ENCODE assay signal across 11 cellular contexts in the genomic region with DNA sequence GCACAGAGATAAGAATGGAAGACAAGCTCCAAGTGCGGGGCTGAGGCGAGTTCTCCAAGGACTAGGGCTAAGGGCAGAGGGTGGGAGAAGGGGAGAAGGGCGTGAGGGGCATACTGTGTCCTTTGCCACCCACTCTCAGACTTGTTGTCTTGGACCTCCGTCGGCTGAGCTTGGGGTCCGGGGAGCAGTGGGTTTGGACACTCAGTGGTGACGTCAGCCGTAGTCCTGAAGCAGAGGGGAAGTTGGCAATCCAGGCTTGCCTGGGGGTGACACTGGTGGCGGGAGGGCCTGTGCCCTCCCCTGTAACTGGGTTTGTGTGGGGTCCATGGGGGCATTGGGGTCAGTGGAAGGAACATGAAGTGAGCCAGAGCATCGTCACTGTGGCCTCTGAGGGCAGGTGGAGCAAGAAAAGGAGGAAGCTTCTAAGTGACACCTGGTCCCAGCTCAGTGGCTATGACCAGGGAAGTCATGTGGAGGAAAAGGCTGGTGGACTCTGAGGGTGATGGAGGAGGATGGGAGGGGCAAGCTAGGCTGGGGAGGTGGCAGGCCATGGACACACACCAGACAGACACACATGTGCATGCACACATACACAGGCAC. TPM values are rescaled to one million over a fixed set of nuclear protein-coding genes. Genes with fewer than 3 reads are reported as not detected.
A peak's percentile ranks its signal among the peaks of the same experiment; 100 is the strongest.
DNase-seq lines count a peak whose midpoint lies in the region; ATAC-seq and TF ChIP-seq lines count a peak whose summit lies in the region.
"Had no signal": no experiment of that assay in that cellular context is flagged by ENCODE, and none has a peak within 500 bp of the region (broad histone marks: within the 10 kb centered on the region; RNA-seq: fewer than 3 reads in every experiment).

No MANE protein-coding gene starts in this region.

- no peak for TF ChIP-seq EP300 in SK-N-SH (IDR thresholded peaks at IDR 0.05; ENCODE audit: borderline replicate concordance in 1 of 2, low read depth in 1 of 2, low read length in 1 of 2)

- ATAC-seq in SK-N-SH treated with all-trans-retinoic acid at 6 μM for 48 hours (no peak), HG02981 (IDR thresholded peaks at IDR 0.05; ENCODE audit: unreplicated experiment) (no peak), GM18505 (IDR thresholded peaks at IDR 0.05; ENCODE audit: unreplicated experiment) (no peak)

- DNase-seq in SK-N-SH (no peak), SJSA1 (ENCODE audit: low read depth in 1 of 2, low spot score in 2 of 2) (no peak), esophagus squamous epithelium (lab: John Stamatoyannopoulos, UW) (no peak), H7 (no peak)
- DNase-seq: NCI-H2081 treated with DMSO at 0.1 percent for 48 hours had no signal

- H3K36me3 ChIP-seq in SK-N-SH (replicated peaks in 1 of 2; ENCODE audit: control insufficient read depth in 1 of 2, insufficient read depth in 2 of 2, low read length in 1 of 2) (peaks cover 0 to 9% of the 10 kb centered on the region in 2 experiments), SJSA1 (peaks cover 49% of the 10 kb centered on the region), esophagus squamous epithelium (peaks cover 0 to 22% (median 0%) of the 10 kb centered on the region in 3 donors), H7 (replicated peaks; ENCODE audit: control insufficient read depth, insufficient read depth, low read length) (no peaks in the 10 kb centered on the region; the same call in 1 of the 2 replicates)
- H3K36me3 ChIP-seq: thoracic aorta had no signal

- peak overlapping the region in 1 of 2 experiments; percentile 90; a peak in 1 of 4 replicates for H3K27ac ChIP-seq in SK-N-SH (ENCODE audit: low read depth in 2 of 2, low read length in 1 of 2)
- peak overlapping the region; percentile 64; the same call in 1 of the 2 replicates for H3K27ac ChIP-seq in SJSA1
- H3K27ac ChIP-seq in esophagus squamous epithelium = peak overlapping the region; percentile 72 to 83 (median 78)
- peak overlapping the region in 16 of 21 experiments; percentile 12 to 92 (median 78) for H3K27ac ChIP-seq in skin epidermis
- H3K27ac ChIP-seq: 22Rv1, thoracic aorta had no signal

- TF ChIP-seq POLR2A in esophagus squamous epithelium (IDR thresholded peaks at IDR 0.05) (no peak), GM18505 (IDR thresholded peaks at IDR 0.05; ENCODE audit: borderline replicate concordance, extremely low read depth, insufficient read depth, insufficient read length) (no peak)

- CTCF ChIA-PET in SK-N-SH (lab: Yijun Ruan, JAX) = no interaction called here

- intact Hi-C loops in esophagus squamous epithelium (cut with DNase I) = loop anchor here (10.0 kb wide), 1 partner anchor 106 kb away; no protein-coding TSS in a partner anchor

- no peaks in the 10 kb centered on the region for H3K9me2 ChIP-seq in SK-N-SH

- 73% methylated on average over 10 of the region's 10 CpGs for WGBS in SK-N-SH (ENCODE audit: low lambda C conversion rate)
- 84 to 89% methylated on average over 8 to 10 of the region's 10 CpGs for WGBS in esophagus squamous epithelium, 2 donors

- POLR2A ChIA-PET in SK-N-SH (lab: Yijun Ruan, JAX) = no interaction called here

- H3F3A ChIP-seq in SK-N-SH (replicated peaks; ENCODE audit: insufficient read depth) = peaks cover 42% of the 10 kb centered on the region

- peaks cover 5% of the 10 kb centered on the region; the same call in 1 of the 2 replicates for H3K27me3 ChIP-seq in SK-N-SH (ENCODE audit: insufficient read depth)
- no peaks in the 10 kb centered on the region for H3K27me3 ChIP-seq in SJSA1 (replicated peaks)
- H3K27me3 ChIP-seq in esophagus squamous epithelium = no peaks in the 10 kb centered on the region
- H3K27me3 ChIP-seq in H7 (ENCODE audit: control insufficient read depth, insufficient read depth, low read length) = no peaks in the 10 kb centered on the region

- H4K20me1 ChIP-seq in SK-N-SH (ENCODE audit: insufficient read depth) = peaks cover 31% of the 10 kb centered on the region

- no peak for TF ChIP-seq RAD21 in SK-N-SH (IDR thresholded peaks at IDR 0.05; ENCODE audit: low read length)

- peak overlapping the region; percentile 78; the same call in 1 of the 2 replicates for H3K4me2 ChIP-seq in SK-N-SH

- H3K4me1 ChIP-seq in SK-N-SH (ENCODE audit: control insufficient read depth in 1 of 2, insufficient read depth in 2 of 2, low read depth in 1 of 2, low read length in 1 of 2) (peaks cover 5 to 49% of the 10 kb centered on the region in 2 experiments; a peak in 3 of 4 replicates), SJSA1 (replicated peaks) (peaks cover 42% of the 10 kb centered on the region), esophagus squamous epithelium (peaks cover 62 to 84% (median 64%) of the 10 kb centered on the region in 3 donors)

- H3K9me3 ChIP-seq in SK-N-SH (no peaks in the 10 kb centered on the region), SJSA1 (replicated peaks) (no peaks in the 10 kb centered on the region), esophagus squamous epithelium (no peaks in the 10 kb centered on the region)
- H3K9me3 ChIP-seq: thoracic aorta had no signal

- TF ChIP-seq CTCF in SK-N-SH (IDR thresholded peaks at IDR 0.05) (no peak), esophagus squamous epithelium (IDR thresholded peaks at IDR 0.05) (no peak)

- H3K79me2 ChIP-seq in SK-N-SH (ENCODE audit: insufficient read depth) = peaks cover 72% of the 10 kb centered on the region

- H2AFZ ChIP-seq in SK-N-SH (ENCODE audit: low read depth) = no peak overlapping the region

- H3K4me3 ChIP-seq in SK-N-SH (ENCODE audit: low read depth in 2 of 2, low read length in 1 of 2) (no peak overlapping the region), SJSA1 (no peak overlapping the region), esophagus squamous epithelium (no peak overlapping the region), skin epidermis (no peak overlapping the region), H7 (ENCODE audit: insufficient read depth, low read depth, low read length) (no peak overlapping the region)
- H3K4me3 ChIP-seq: thoracic aorta had no signal

- H3K9ac ChIP-seq in SK-N-SH = no peak overlapping the region

TF ChIP-seq in SK-N-SH, 30 proteins besides CTCF, POLR2A, EP300 and RAD21:
- no peak for TF ChIP-seq FOXJ3 (CRISPR knock-in tag; IDR thresholded peaks at IDR 0.05)
- TF ChIP-seq NFIC (IDR thresholded peaks at IDR 0.05; ENCODE audit: borderline replicate concordance) = no peak
- TF ChIP-seq YY1 (IDR thresholded peaks at IDR 0.05; ENCODE audit: low read depth) = no peak
- TF ChIP-seq USF1 (IDR thresholded peaks at IDR 0.05; ENCODE audit: borderline replicate concordance, low read depth) = no peak
- no peak for TF ChIP-seq GATA2 (CRISPR knock-in tag; IDR thresholded peaks at IDR 0.05)
- TF ChIP-seq JUND (IDR thresholded peaks at IDR 0.05) = no peak

TF ChIP-seq in SK-N-SH treated with all-trans-retinoic acid at 6 μM for 48 hours, 23 proteins besides CTCF, POLR2A, EP300 and RAD21 (continues in another document):
- no peak for TF ChIP-seq TCF4 (CRISPR knock-in tag; IDR thresholded peaks at IDR 0.05; ENCODE audit: borderline replicate concordance)
- TF ChIP-seq ZNF8 (CRISPR knock-in tag; IDR thresholded peaks at IDR 0.05) = no peak
- TF ChIP-seq ISL1 (CRISPR knock-in tag; IDR thresholded peaks at IDR 0.05) = no peak
- no peak for TF ChIP-seq ESRRG (CRISPR knock-in tag; IDR thresholded peaks at IDR 0.05)
- no peak for TF ChIP-seq CREB5 (CRISPR knock-in tag; IDR thresholded peaks at IDR 0.05; ENCODE audit: low read depth)
- no peak for TF ChIP-seq GLIS3 (CRISPR knock-in tag; IDR thresholded peaks at IDR 0.05)
- TF ChIP-seq SNAI2 (CRISPR knock-in tag; IDR thresholded peaks at IDR 0.05) = no peak
- TF ChIP-seq TOX (CRISPR knock-in tag; IDR thresholded peaks at IDR 0.05; ENCODE audit: borderline replicate concordance) = no peak
- no peak for TF ChIP-seq CSRNP3 (CRISPR knock-in tag; IDR thresholded peaks at IDR 0.05)

RNA-seq across cellular contexts. Expression of gene CD99, which starts 17.6 kb away (rescaled TPM):
- 149 and 346 TPM in 2 replicates for polyA plus RNA-seq in SK-N-SH (2012; rRNA removed)
- 202 and 224 TPM in 2 replicates for polyA plus RNA-seq in SK-N-SH (2012; cell fraction: cytosol; rRNA removed)
- 119 and 169 TPM in 2 replicates for polyA plus RNA-seq in SK-N-SH (2012; cell fraction: nucleus; rRNA removed)
- 463 and 527 TPM in 2 replicates for total RNA-seq in SJSA1 (2014; rRNA removed; shearing (Covaris generic))
- total RNA-seq in esophagus squamous epithelium = 100 to 1,000 TPM in 3 of 4 donors, 10 to 100 TPM in 1; 79.9 to 251 (median 162) TPM
- 112 and 125 TPM in 2 replicates for total RNA-seq in H7 (2014; rRNA removed; shearing (Covaris generic))

RNA-seq across cellular contexts. Expression of gene XG, which starts 43.1 kb away (rescaled TPM):
- polyA plus RNA-seq in SK-N-SH (2012; rRNA removed) = 0.42 and 0.76 TPM in 2 replicates
- 0.42 and 0.60 TPM in 2 replicates for polyA plus RNA-seq in SK-N-SH (2012; cell fraction: cytosol; rRNA removed)
- polyA plus RNA-seq in SK-N-SH (2012; cell fraction: nucleus; rRNA removed) = 0.45 and 0.50 TPM in 2 replicates
- total RNA-seq in SJSA1 (2014; rRNA removed; shearing (Covaris generic)) = not detected in 2 replicates
- 10 to 100 TPM in 2 of 4 donors, 1 to 10 TPM in 2; 8.0 to 16.9 (median 11.8) TPM for total RNA-seq in esophagus squamous epithelium
- 0.17 and 0.67 TPM in 2 replicates for total RNA-seq in H7 (2014; rRNA removed; shearing (Covaris generic))
